In genomic region chr11:128890543-128891409, GRCh38 we compare ENCODE assay signal across 7 cellular contexts. TPM values are rescaled to one million over a fixed set of nuclear protein-coding genes. Genes with fewer than 3 reads are reported as not detected.
DNase-seq lines count a peak whose midpoint lies in the region; ATAC-seq and TF ChIP-seq lines count a peak whose summit lies in the region.

KCNJ5 (plus strand) TSS chr11:128891356; CDS start chr11:128911274, 19,918 bp downstream.

- TF ChIP-seq CTCF in epithelial cell of esophagus (IDR thresholded peaks at IDR 0.05; ENCODE audit: insufficient read depth, low read depth, low read length, missing control alignments), result no peak

- DNase-seq in HEK293T (ENCODE audit: extremely low spot score) (peak; percentile 45), SK-N-MC (ENCODE audit: low read depth, low spot score) (no peak), epithelial cell of esophagus (ENCODE audit: low read depth) (peak; percentile 40), myocyte (ENCODE audit: low read depth) (peak; percentile 31)
- DNase-seq in activated CD4-positive, CD25-positive, alpha-beta regulatory T cell treated with anti-CD3 and anti-CD28 coated beads, Interleukin-2, amount 50 U/mL, for 72 hours, result no peak
- no peak for DNase-seq in activated effector memory CD4-positive, alpha-beta T cell treated with Interleukin-2 at 50 U/mL for 16 hours

- no peak within 1 kb of the TSS for H3K9ac ChIP-seq in SK-N-MC (ENCODE audit: insufficient read length)

- no peaks in the 10 kb centered on the region for H3K9me3 ChIP-seq in SK-N-MC (ENCODE audit: low read depth, low read length)

- POLR2A ChIA-PET in HEK293T (lab: Yijun Ruan, JAX), result no interaction called here

- ATAC-seq in HG03520 (IDR thresholded peaks at IDR 0.05; ENCODE audit: unreplicated experiment), result no peak

- H3K4me3 ChIP-seq in SK-N-MC, result peak within 1 kb of the TSS; percentile 72
- peak within 1 kb of the TSS; percentile 53 for H3K4me3 ChIP-seq in epithelial cell of esophagus (ENCODE audit: low read length)

- CTCF ChIA-PET in HEK293T (lab: Yijun Ruan, JAX), result interaction anchor here (1.3 kb wide), 2 partner anchors 15 to 65 kb away, joined by 3 to 4 read pairs; no protein-coding TSS in a partner anchor

- H3K36me3 ChIP-seq in SK-N-MC (ENCODE audit: insufficient read depth, low read length), result no peaks in the 10 kb centered on the region

- no peak within 1 kb of the TSS for H3K27ac ChIP-seq in SK-N-MC

TF ChIP-seq in HEK293T, 16 proteins besides CTCF, POLR2A, EP300 and RAD21:
- TF ChIP-seq ZNF384 (IDR thresholded peaks at IDR 0.05) (no peak), L3MBTL2 (conservative IDR thresholded peaks at IDR 0.05) (0 out of 2 replicates have a peak, but pooled peaks have one; percentile 23)
TF ChIP-seq in HEK293T: peak in this region for 1.

RNA-seq across cellular contexts. Expression of gene KCNJ5, which starts in this region (rescaled TPM):
- not detected in 2 replicates for total RNA-seq in myocyte
- 0.09 TPM for polyA plus RNA-seq in myocyte (2012)

Comparison
In these comparisons a context has a peak if more than half of its experiments do, and no peak if none do; other contexts are left out.
1. Peak in DNase-seq in myocyte; RNA of the gene not detected or under 1 TPM.
2. DNase-seq: peak in HEK293T (single experiment) and epithelial cell of esophagus (single experiment); none in SK-N-MC (single experiment), activated CD4-positive, CD25-positive, alpha-beta regulatory T cell treated with anti-CD3 and anti-CD28 coated beads, Interleukin-2, amount 50 U/mL, for 72 hours (single experiment) and activated effector memory CD4-positive, alpha-beta T cell treated with Interleukin-2 at 50 U/mL for 16 hours (single experiment).